Comparison of ENCODE assay signal across 12 cellular contexts in genomic region chr15:92637621-92638020, GRCh38. TPM values are rescaled to one million over a fixed set of nuclear protein-coding genes. Genes with fewer than 3 reads are reported as not detected.
DNase-seq lines count a peak whose midpoint lies in the region; ATAC-seq and TF ChIP-seq lines count a peak whose summit lies in the region.
"Had no signal": no experiment of that assay in that cellular context is flagged by ENCODE, and none has a peak within 500 bp of the region (broad histone marks: within the 10 kb centered on the region; RNA-seq: fewer than 3 reads in every experiment).

No MANE protein-coding gene starts in this region.

- POLR2A ChIA-PET in AG04450 (lab: Yijun Ruan, JAX), result no interaction called here
- POLR2A ChIA-PET in HEK293 (lab: Yijun Ruan, JAX), result no interaction called here

- H3K27ac Mint-ChIP-seq in nephron, result peak overlapping the region; percentile 37 to 90 (median 77)

- H3K27ac ChIP-seq in AG04450 (ENCODE audit: low read depth, low read length) (peak overlapping the region; percentile 65), HEK293 (ENCODE audit: extremely low read depth, low read depth, low read length) (peak overlapping the region; percentile 74), dorsolateral prefrontal cortex (peak overlapping the region in 37 of 59 donors; percentile 0 to 77 (median 44))

- intact Hi-C loops in dorsolateral prefrontal cortex (cut with DNase I), result no loop called here

- peaks cover 10% of the 10 kb centered on the region; the same call in 1 of the 2 replicates for H3K9me3 ChIP-seq in AG04450 (ENCODE audit: control insufficient read depth, insufficient read depth, low read length)
- no peaks in the 10 kb centered on the region; the same call in 1 of the 2 replicates for H3K9me3 ChIP-seq in HEK293 (ENCODE audit: control insufficient read depth, insufficient read depth, low read depth, low read length)

- TF ChIP-seq CTCF in AG04450 (IDR thresholded peaks at IDR 0.05; ENCODE audit: low read depth, low read length) (no peak), HEK293 (tag by site-specific recombination; IDR thresholded peaks at IDR 0.05) (no peak), dorsolateral prefrontal cortex (IDR thresholded peaks at IDR 0.05 in 54 of 56, conservative IDR thresholded peaks at IDR 0.05 in 2 of 56; ENCODE audit: low read depth in 1 of 56, partially characterized antibody in 56 of 56) (no peak), nephron (IDR thresholded peaks at IDR 0.05; ENCODE audit: unreplicated experiment in 3 of 3) (no peak)

- peaks cover 71% of the 10 kb centered on the region for H3K4me1 Mint-ChIP-seq in nephron

- H3K27me3 ChIP-seq in AG04450 (ENCODE audit: control insufficient read depth, insufficient read depth, low read length) (no peaks in the 10 kb centered on the region), dorsolateral prefrontal cortex (no peaks in the 10 kb centered on the region)

- H3K4me3 ChIP-seq in AG04450 (ENCODE audit: low read depth, low read length) (no peak overlapping the region), HEK293 (ENCODE audit: low read depth, low read length) (no peak overlapping the region), dorsolateral prefrontal cortex (no peak overlapping the region)

- H3K27me3 Mint-ChIP-seq in nephron (ENCODE audit: low read depth), result no peaks in the 10 kb centered on the region
- H3K27me3 Mint-ChIP-seq: CD4-positive, CD25-positive, alpha-beta regulatory T cell had no signal

- CTCF ChIA-PET in AG04450 (lab: Charles Lee) (interaction anchor here (0.6 kb wide), 1 partner anchor 52 kb away, joined by 3 read pairs; no protein-coding TSS in a partner anchor), HEK293 (lab: Yijun Ruan, JAX) (no interaction called here)

- peaks cover 18% of the 10 kb centered on the region for H3K9me3 Mint-ChIP-seq in nephron

- H3K36me3 ChIP-seq in HEK293 (ENCODE audit: control insufficient read depth in 2 of 2, insufficient read depth in 1 of 2, low read length in 2 of 2), result no peaks in the 10 kb centered on the region; a peak in 1 of 3 replicates

- peaks cover 19% of the 10 kb centered on the region for H3K4me1 ChIP-seq in HEK293 (ENCODE audit: control insufficient read depth, insufficient read depth, low read length)

- peaks cover 13% of the 10 kb centered on the region for H3K36me3 Mint-ChIP-seq in nephron (ENCODE audit: low read depth)

- no peak overlapping the region for H3K4me3 Mint-ChIP-seq in nephron

- ATAC-seq in HG03135 (IDR thresholded peaks at IDR 0.05; ENCODE audit: unreplicated experiment), result no peak
- ATAC-seq in GM21723 (IDR thresholded peaks at IDR 0.05; ENCODE audit: unreplicated experiment), result no peak

- DNase-seq in AG04450 (ENCODE audit: low read depth, low spot score) (no peak), dorsolateral prefrontal cortex (no peak), AG08395 (ENCODE audit: low spot score) (no peak), SHP77 (lab: John Stamatoyannopoulos, UW) (no peak)
- DNase-seq: CD4-positive, CD25-positive, alpha-beta regulatory T cell; central memory CD4-positive, alpha-beta T cell; NCI-H226; retina had no signal

TF ChIP-seq in HEK293, 187 proteins besides CTCF, POLR2A, EP300 and RAD21:
- no peak for TF ChIP-seq ZNF473 (tag by site-specific recombination; IDR thresholded peaks at IDR 0.05)
- no peak for TF ChIP-seq ZSCAN5A (tag by site-specific recombination; IDR thresholded peaks at IDR 0.05)
- no peak for TF ChIP-seq ZNF654 (tag by site-specific recombination; IDR thresholded peaks at IDR 0.05; ENCODE audit: low read depth)
- TF ChIP-seq MEIS1 (CRISPR knock-in tag; IDR thresholded peaks at IDR 0.05; ENCODE audit: borderline replicate concordance), result no peak
- TF ChIP-seq ZNF214 (tag by site-specific recombination; IDR thresholded peaks at IDR 0.05; ENCODE audit: borderline replicate concordance), result no peak
- TF ChIP-seq GLIS1 (tag by site-specific recombination; IDR thresholded peaks at IDR 0.05), result no peak
- TF ChIP-seq ZNF449 (tag by site-specific recombination; IDR thresholded peaks at IDR 0.05), result no peak
- TF ChIP-seq ZNF830 (tag by site-specific recombination; IDR thresholded peaks at IDR 0.05; ENCODE audit: low read depth), result no peak
- no peak for TF ChIP-seq YY2 (tag by site-specific recombination; IDR thresholded peaks at IDR 0.05)
- TF ChIP-seq ZSCAN4 (tag by site-specific recombination; IDR thresholded peaks at IDR 0.05), result no peak
- TF ChIP-seq ZNF391 (tag by site-specific recombination; IDR thresholded peaks at IDR 0.05; ENCODE audit: borderline replicate concordance, low read depth), result no peak
- no peak for TF ChIP-seq ZNF280D (tag by site-specific recombination; IDR thresholded peaks at IDR 0.05)
TF ChIP-seq in HEK293: peak in this region for 0.

RNA-seq across cellular contexts. Expression of gene FAM174B, which starts 18.0 kb away (rescaled TPM):
- polyA plus RNA-seq in AG04450 (2011; rRNA removed), result 2.1 and 4.3 TPM in 2 replicates
- polyA minus RNA-seq in AG04450 (2011; rRNA and poly(A)+ RNA removed), result 4.6 and 11.0 TPM in 2 replicates
- 10 to 100 TPM; 17.4 to 51.5 (median 33.1) TPM for total RNA-seq in dorsolateral prefrontal cortex
